ENCODE assay signal across 1 cellular context in the genomic region with DNA sequence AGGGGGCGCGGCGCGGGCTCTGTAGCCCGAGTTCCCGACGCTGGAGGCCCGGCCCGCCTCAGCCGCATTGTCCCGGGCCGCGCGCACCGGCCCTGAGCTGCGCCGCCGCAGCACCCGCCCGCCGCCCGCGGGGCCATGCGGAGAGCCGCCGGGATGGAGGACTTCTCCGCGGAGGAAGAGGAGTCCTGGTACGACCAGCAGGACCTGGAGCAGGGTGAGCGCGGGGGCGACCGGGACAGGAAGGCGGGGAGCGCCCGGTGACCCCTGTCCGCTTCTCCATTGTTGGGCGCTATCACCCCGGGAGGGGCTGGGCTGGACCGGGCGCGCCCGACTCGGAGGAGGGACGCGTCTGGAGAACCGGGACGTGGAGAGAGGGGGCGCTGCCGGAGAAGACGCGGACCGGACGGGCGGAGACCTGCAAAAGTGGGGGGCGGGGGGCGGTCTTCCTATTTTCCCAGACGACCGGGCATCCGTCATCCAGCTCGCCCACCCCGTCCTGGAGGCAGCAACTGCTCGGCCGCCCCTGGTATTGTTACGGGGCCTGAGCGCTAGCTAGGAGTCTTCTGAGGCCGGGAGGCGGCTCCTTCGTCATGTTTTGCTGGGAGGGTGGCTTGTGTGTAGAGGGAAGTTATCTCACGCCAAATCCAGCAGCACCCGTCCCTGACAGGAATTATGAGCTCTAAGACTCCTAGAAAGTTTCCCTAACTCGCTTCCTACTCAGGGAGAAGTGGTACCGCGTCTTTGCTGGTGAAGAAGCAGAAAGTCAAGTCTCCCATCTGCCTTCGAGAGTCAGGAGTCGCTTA.
A peak's percentile ranks its signal among the peaks of the same experiment; 100 is the strongest.
TF ChIP-seq lines count a peak whose summit lies in the region.

No MANE protein-coding gene starts in this region.

TF ChIP-seq in HepG2, 621 proteins besides CTCF, POLR2A, EP300 and RAD21 (continued from another document and continues in another):
- TF ChIP-seq, protein P1, sequence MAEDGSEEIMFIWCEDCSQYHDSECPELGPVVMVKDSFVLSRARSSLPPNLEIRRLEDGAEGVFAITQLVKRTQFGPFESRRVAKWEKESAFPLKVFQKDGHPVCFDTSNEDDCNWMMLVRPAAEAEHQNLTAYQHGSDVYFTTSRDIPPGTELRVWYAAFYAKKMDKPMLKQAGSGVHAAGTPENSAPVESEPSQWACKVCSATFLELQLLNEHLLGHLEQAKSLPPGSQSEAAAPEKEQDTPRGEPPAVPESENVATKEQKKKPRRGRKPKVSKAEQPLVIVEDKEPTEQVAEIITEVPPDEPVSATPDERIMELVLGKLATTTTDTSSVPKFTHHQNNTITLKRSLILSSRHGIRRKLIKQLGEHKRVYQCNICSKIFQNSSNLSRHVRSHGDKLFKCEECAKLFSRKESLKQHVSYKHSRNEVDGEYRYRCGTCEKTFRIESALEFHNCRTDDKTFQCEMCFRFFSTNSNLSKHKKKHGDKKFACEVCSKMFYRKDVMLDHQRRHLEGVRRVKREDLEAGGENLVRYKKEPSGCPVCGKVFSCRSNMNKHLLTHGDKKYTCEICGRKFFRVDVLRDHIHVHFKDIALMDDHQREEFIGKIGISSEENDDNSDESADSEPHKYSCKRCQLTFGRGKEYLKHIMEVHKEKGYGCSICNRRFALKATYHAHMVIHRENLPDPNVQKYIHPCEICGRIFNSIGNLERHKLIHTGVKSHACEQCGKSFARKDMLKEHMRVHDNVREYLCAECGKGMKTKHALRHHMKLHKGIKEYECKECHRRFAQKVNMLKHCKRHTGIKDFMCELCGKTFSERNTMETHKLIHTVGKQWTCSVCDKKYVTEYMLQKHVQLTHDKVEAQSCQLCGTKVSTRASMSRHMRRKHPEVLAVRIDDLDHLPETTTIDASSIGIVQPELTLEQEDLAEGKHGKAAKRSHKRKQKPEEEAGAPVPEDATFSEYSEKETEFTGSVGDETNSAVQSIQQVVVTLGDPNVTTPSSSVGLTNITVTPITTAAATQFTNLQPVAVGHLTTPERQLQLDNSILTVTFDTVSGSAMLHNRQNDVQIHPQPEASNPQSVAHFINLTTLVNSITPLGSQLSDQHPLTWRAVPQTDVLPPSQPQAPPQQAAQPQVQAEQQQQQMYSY (CRISPR knock-in tag; IDR thresholded peaks at IDR 0.05), result no peak
- TF ChIP-seq, protein P2, sequence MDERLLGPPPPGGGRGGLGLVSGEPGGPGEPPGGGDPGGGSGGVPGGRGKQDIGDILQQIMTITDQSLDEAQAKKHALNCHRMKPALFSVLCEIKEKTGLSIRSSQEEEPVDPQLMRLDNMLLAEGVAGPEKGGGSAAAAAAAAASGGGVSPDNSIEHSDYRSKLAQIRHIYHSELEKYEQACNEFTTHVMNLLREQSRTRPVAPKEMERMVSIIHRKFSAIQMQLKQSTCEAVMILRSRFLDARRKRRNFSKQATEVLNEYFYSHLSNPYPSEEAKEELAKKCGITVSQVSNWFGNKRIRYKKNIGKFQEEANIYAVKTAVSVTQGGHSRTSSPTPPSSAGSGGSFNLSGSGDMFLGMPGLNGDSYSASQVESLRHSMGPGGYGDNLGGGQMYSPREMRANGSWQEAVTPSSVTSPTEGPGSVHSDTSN (CRISPR knock-in tag; IDR thresholded peaks at IDR 0.05), result no peak
- TF ChIP-seq ZNF746 (CRISPR knock-in tag; IDR thresholded peaks at IDR 0.05) (peak; percentile 17; the same call in 1 of the 2 replicates), ATM (IDR thresholded peaks at IDR 0.05; ENCODE audit: borderline replicate concordance) (no peak), ZNF615 (CRISPR knock-in tag; IDR thresholded peaks at IDR 0.05; ENCODE audit: borderline replicate concordance) (no peak), ZNF44 (CRISPR knock-in tag; IDR thresholded peaks at IDR 0.05) (no peak), CBX5 (CRISPR knock-in tag; IDR thresholded peaks at IDR 0.05; ENCODE audit: borderline replicate concordance) (no peak), RFX1 (IDR thresholded peaks at IDR 0.05) (no peak), ZNF33B (CRISPR knock-in tag; IDR thresholded peaks at IDR 0.05) (no peak), ZFP36L2 (CRISPR knock-in tag; IDR thresholded peaks at IDR 0.05) (no peak), JUN (CRISPR knock-in tag; IDR thresholded peaks at IDR 0.05) (no peak), CENPT (CRISPR knock-in tag; IDR thresholded peaks at IDR 0.05; ENCODE audit: low read depth) (no peak; the same call in 1 of the 2 replicates), TSC22D2 (CRISPR knock-in tag; IDR thresholded peaks at IDR 0.05; ENCODE audit: borderline replicate concordance) (no peak), ZMAT3 (CRISPR knock-in tag; conservative IDR thresholded peaks at IDR 0.05) (no peak), FOXJ3 (CRISPR knock-in tag; IDR thresholded peaks at IDR 0.05; ENCODE audit: borderline replicate concordance) (no peak), ZNF83 (CRISPR knock-in tag; IDR thresholded peaks at IDR 0.05; ENCODE audit: borderline replicate concordance) (no peak), CEBPB (IDR thresholded peaks at IDR 0.05; ENCODE audit: borderline replicate concordance, low read depth, low read length) (no peak), ARNT (IDR thresholded peaks at IDR 0.05) (no peak), TBX2 (CRISPR knock-in tag; IDR thresholded peaks at IDR 0.05; ENCODE audit: borderline replicate concordance) (no peak), HNRNPK (IDR thresholded peaks at IDR 0.05; ENCODE audit: low read depth, low read length, poor library complexity, severe bottlenecking) (peak; percentile 20), ZNF562 (CRISPR knock-in tag; IDR thresholded peaks at IDR 0.05; ENCODE audit: borderline replicate concordance) (no peak), ZNF121 (CRISPR knock-in tag; IDR thresholded peaks at IDR 0.05) (no peak), RFXAP (CRISPR knock-in tag; IDR thresholded peaks at IDR 0.05; ENCODE audit: borderline replicate concordance) (no peak), AGO1 (IDR thresholded peaks at IDR 0.05; ENCODE audit: low read depth, low read length, poor library complexity, severe bottlenecking) (no peak), BCL6 (CRISPR knock-in tag; IDR thresholded peaks at IDR 0.05) (no peak), DNMT3B (CRISPR knock-in tag; conservative IDR thresholded peaks at IDR 0.05) (no peak), EZH2 (conservative IDR thresholded peaks at IDR 0.05; ENCODE audit: low read depth, low read length) (no peak), ZNF335 (CRISPR knock-in tag; IDR thresholded peaks at IDR 0.05) (no peak), FOXK2 (IDR thresholded peaks at IDR 0.05) (no peak)
- TF ChIP-seq, protein P3, sequence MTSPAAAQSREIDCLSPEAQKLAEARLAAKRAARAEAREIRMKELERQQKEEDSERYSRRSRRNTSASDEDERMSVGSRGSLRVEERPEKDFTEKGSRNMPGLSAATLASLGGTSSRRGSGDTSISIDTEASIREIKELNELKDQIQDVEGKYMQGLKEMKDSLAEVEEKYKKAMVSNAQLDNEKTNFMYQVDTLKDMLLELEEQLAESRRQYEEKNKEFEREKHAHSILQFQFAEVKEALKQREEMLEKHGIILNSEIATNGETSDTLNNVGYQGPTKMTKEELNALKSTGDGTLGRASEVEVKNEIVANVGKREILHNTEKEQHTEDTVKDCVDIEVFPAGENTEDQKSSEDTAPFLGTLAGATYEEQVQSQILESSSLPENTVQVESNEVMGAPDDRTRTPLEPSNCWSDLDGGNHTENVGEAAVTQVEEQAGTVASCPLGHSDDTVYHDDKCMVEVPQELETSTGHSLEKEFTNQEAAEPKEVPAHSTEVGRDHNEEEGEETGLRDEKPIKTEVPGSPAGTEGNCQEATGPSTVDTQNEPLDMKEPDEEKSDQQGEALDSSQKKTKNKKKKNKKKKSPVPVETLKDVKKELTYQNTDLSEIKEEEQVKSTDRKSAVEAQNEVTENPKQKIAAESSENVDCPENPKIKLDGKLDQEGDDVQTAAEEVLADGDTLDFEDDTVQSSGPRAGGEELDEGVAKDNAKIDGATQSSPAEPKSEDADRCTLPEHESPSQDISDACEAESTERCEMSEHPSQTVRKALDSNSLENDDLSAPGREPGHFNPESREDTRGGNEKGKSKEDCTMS (CRISPR knock-in tag; conservative IDR thresholded peaks at IDR 0.05), result no peak
- TF ChIP-seq, protein P4, sequence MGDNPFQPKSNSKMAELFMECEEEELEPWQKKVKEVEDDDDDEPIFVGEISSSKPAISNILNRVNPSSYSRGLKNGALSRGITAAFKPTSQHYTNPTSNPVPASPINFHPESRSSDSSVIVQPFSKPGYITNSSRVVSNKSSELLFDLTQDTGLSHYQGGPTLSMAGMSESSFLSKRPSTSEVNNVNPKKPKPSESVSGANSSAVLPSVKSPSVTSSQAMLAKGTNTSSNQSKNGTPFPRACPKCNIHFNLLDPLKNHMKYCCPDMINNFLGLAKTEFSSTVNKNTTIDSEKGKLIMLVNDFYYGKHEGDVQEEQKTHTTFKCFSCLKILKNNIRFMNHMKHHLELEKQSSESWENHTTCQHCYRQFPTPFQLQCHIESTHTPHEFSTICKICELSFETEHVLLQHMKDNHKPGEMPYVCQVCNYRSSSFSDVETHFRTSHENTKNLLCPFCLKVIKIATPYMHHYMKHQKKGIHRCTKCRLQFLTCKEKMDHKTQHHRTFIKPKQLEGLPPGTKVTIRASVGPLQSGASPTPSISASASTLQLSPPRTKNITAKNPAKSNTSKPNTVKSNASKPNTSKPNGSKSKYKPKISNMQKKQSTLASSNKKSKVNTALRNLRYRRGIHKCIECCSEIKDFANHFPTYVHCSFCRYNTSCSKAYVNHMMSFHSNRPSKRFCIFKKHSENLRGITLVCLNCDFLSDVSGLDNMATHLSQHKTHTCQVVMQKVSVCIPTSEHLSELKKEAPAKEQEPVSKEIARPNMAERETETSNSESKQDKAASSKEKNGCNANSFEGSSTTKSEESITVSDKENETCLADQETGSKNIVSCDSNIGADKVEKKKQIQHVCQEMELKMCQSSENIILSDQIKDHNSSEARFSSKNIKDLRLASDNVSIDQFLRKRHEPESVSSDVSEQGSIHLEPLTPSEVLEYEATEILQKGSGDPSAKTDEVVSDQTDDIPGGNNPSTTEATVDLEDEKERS (CRISPR knock-in tag; IDR thresholded peaks at IDR 0.05), result no peak
- TF ChIP-seq, protein P5, sequence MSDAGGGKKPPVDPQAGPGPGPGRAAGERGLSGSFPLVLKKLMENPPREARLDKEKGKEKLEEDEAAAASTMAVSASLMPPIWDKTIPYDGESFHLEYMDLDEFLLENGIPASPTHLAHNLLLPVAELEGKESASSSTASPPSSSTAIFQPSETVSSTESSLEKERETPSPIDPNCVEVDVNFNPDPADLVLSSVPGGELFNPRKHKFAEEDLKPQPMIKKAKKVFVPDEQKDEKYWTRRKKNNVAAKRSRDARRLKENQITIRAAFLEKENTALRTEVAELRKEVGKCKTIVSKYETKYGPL (CRISPR knock-in tag; IDR thresholded peaks at IDR 0.05), result no peak
- TF ChIP-seq, protein P6, sequence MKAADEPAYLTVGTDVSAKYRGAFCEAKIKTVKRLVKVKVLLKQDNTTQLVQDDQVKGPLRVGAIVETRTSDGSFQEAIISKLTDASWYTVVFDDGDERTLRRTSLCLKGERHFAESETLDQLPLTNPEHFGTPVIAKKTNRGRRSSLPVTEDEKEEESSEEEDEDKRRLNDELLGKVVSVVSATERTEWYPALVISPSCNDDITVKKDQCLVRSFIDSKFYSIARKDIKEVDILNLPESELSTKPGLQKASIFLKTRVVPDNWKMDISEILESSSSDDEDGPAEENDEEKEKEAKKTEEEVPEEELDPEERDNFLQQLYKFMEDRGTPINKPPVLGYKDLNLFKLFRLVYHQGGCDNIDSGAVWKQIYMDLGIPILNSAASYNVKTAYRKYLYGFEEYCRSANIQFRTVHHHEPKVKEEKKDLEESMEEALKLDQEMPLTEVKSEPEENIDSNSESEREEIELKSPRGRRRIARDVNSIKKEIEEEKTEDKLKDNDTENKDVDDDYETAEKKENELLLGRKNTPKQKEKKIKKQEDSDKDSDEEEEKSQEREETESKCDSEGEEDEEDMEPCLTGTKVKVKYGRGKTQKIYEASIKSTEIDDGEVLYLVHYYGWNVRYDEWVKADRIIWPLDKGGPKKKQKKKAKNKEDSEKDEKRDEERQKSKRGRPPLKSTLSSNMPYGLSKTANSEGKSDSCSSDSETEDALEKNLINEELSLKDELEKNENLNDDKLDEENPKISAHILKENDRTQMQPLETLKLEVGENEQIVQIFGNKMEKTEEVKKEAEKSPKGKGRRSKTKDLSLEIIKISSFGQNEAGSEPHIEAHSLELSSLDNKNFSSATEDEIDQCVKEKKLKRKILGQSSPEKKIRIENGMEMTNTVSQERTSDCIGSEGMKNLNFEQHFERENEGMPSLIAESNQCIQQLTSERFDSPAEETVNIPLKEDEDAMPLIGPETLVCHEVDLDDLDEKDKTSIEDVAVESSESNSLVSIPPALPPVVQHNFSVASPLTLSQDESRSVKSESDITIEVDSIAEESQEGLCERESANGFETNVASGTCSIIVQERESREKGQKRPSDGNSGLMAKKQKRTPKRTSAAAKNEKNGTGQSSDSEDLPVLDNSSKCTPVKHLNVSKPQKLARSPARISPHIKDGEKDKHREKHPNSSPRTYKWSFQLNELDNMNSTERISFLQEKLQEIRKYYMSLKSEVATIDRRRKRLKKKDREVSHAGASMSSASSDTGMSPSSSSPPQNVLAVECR (CRISPR knock-in tag; IDR thresholded peaks at IDR 0.05; ENCODE audit: borderline replicate concordance), result no peak; the same call in 1 of the 2 replicates
- TF ChIP-seq, protein P7, sequence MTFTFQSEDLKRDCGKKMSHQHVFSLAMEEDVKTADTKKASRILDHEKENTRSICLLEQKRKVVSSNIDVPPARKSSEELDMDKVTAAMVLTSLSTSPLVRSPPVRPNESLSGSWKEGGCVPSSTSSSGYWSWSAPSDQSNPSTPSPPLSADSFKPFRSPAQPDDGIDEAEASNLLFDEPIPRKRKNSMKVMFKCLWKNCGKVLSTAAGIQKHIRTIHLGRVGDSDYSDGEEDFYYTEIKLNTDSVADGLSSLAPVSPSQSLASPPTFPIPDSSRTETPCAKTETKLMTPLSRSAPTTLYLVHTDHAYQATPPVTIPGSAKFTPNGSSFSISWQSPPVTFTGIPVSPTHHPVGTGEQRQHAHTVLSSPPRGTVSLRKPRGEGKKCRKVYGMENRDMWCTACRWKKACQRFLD (CRISPR knock-in tag; IDR thresholded peaks at IDR 0.05; ENCODE audit: borderline replicate concordance), result no peak
- TF ChIP-seq, protein P8, sequence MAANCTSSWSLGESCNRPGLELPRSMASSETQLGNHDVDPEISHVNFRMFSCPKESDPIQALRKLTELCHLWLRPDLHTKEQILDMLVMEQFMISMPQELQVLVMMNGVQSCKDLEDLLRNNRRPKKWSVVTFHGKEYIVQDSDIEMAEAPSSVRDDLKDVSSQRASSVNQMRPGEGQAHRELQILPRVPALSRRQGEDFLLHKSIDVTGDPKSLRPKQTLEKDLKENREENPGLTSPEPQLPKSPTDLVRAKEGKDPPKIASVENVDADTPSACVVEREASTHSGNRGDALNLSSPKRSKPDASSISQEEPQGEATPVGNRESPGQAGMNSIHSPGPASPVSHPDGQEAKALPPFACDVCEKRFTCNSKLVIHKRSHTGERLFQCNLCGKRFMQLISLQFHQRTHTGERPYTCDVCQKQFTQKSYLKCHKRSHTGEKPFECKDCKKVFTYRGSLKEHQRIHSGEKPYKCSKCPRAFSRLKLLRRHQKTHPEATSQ (CRISPR knock-in tag; IDR thresholded peaks at IDR 0.05; ENCODE audit: borderline replicate concordance), result no peak
- TF ChIP-seq, protein P9, sequence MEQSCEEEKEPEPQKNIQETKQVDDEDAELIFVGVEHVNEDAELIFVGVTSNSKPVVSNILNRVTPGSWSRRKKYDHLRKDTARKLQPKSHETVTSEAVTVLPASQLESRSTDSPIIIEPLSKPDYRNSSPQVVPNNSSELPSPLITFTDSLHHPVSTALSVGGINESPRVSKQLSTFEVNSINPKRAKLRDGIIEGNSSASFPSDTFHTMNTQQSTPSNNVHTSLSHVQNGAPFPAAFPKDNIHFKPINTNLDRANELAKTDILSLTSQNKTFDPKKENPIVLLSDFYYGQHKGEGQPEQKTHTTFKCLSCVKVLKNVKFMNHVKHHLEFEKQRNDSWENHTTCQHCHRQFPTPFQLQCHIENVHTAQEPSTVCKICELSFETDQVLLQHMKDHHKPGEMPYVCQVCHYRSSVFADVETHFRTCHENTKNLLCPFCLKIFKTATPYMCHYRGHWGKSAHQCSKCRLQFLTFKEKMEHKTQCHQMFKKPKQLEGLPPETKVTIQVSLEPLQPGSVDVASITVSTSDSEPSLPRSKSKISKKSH (CRISPR knock-in tag; IDR thresholded peaks at IDR 0.05; ENCODE audit: borderline replicate concordance), result no peak; the same call in 1 of the 2 replicates
